ENCODE assay signal across 8 cellular contexts in genomic region chr22:23183107-23183698, GRCh38. TPM values are rescaled to one million over a fixed set of nuclear protein-coding genes. Genes with fewer than 3 reads are reported as not detected.
A peak's percentile ranks its signal among the peaks of the same experiment; 100 is the strongest.
DNase-seq lines count a peak whose midpoint lies in the region; ATAC-seq and TF ChIP-seq lines count a peak whose summit lies in the region.

No MANE protein-coding gene starts in this region.

- peak overlapping the region; percentile 91 for H3K4me3 Mint-ChIP-seq in stimulated activated naive CD8-positive, alpha-beta T cell treated with anti-CD3 and anti-CD28 coated beads, Interleukin-15, Interleukin-2, amounts not matched to agents 100 ng/mL and 50 ng/mL, for 24 hours
- peak overlapping the region; percentile 73 for H3K4me3 Mint-ChIP-seq in dendritic cell treated with granulocyte-macrophage colony-stimulating factor and Interleukin-4, amounts not matched to agents 40 ng/mL and 50 ng/mL, for 4 days

- H3K4me1 ChIP-seq in OCI-LY7 (ENCODE audit: insufficient read depth, low read length, poor library complexity, severe bottlenecking) (peaks cover 53% of the 10 kb centered on the region), right lobe of liver (peaks cover 0 to 68% (median 16%) of the 10 kb centered on the region in 4 donors)

- H3K36me3 Mint-ChIP-seq in stimulated activated naive CD8-positive, alpha-beta T cell treated with anti-CD3 and anti-CD28 coated beads, Interleukin-15, Interleukin-2, amounts not matched to agents 100 ng/mL and 50 ng/mL, for 24 hours (ENCODE audit: low read depth): peaks cover 28% of the 10 kb centered on the region
- H3K36me3 Mint-ChIP-seq in dendritic cell treated with granulocyte-macrophage colony-stimulating factor and Interleukin-4, amounts not matched to agents 40 ng/mL and 50 ng/mL, for 4 days (ENCODE audit: low read depth): peaks cover 23% of the 10 kb centered on the region

- H3K79me2 ChIP-seq in OCI-LY7 (ENCODE audit: insufficient read depth, low read depth, low read length): peaks cover 62% of the 10 kb centered on the region

- peaks cover 80% of the 10 kb centered on the region for H3K4me1 Mint-ChIP-seq in stimulated activated naive CD8-positive, alpha-beta T cell treated with anti-CD3 and anti-CD28 coated beads, Interleukin-15, Interleukin-2, amounts not matched to agents 100 ng/mL and 50 ng/mL, for 24 hours (ENCODE audit: low read depth)
- peaks cover 71% of the 10 kb centered on the region for H3K4me1 Mint-ChIP-seq in dendritic cell treated with granulocyte-macrophage colony-stimulating factor and Interleukin-4, amounts not matched to agents 40 ng/mL and 50 ng/mL, for 4 days (ENCODE audit: low read depth)

- H3K9me2 ChIP-seq in OCI-LY7 (ENCODE audit: insufficient read depth, low read length): no peaks in the 10 kb centered on the region

- intact Hi-C loops in OCI-LY7 (cut with micrococcal nuclease; ENCODE audit: unreplicated experiment) (loop anchor here (2.0 kb wide), 1 partner anchor 26 kb away; no protein-coding TSS in a partner anchor), right lobe of liver (cut with DNase I) (no loop called here)
- intact Hi-C loops in dendritic cell treated with granulocyte-macrophage colony-stimulating factor and Interleukin-4, amounts not matched to agents 40 ng/mL and 50 ng/mL, for 4 days (cut with micrococcal nuclease): loop anchor here (5.0 kb wide), 1 partner anchor 39 kb away; no protein-coding TSS in a partner anchor

- H3K9me3 Mint-ChIP-seq in stimulated activated naive CD8-positive, alpha-beta T cell treated with anti-CD3 and anti-CD28 coated beads, Interleukin-15, Interleukin-2, amounts not matched to agents 100 ng/mL and 50 ng/mL, for 24 hours: no peaks in the 10 kb centered on the region
- no peaks in the 10 kb centered on the region for H3K9me3 Mint-ChIP-seq in dendritic cell treated with granulocyte-macrophage colony-stimulating factor and Interleukin-4, amounts not matched to agents 40 ng/mL and 50 ng/mL, for 4 days

- no TSS peak for BruUV-seq in OCI-LY7 (replicated peaks; lab: Mats Ljungman, UMichigan)

- H3K27ac ChIP-seq in OCI-LY7 (ENCODE audit: low read depth, low read length, poor library complexity, severe bottlenecking) (peak overlapping the region; percentile 27), right lobe of liver (peak overlapping the region in 1 of 3 donors; percentile 31), temporal lobe (ENCODE audit: low read depth, low read length) (peak overlapping the region; percentile 73)

- no peak for TF ChIP-seq POLR2A in right lobe of liver (IDR thresholded peaks at IDR 0.05)

- H2AFZ ChIP-seq in OCI-LY7 (ENCODE audit: low read length): no peak overlapping the region

- no peak for DNase-seq in stimulated activated naive CD8-positive, alpha-beta T cell treated with anti-CD3 and anti-CD28 coated beads, Interleukin-15, Interleukin-2, amounts not matched to agents 100 U/mL and 50 U/mL, for 24 hours
- DNase-seq in OCI-LY7 (ENCODE audit: low spot score) (peak; percentile 43), right lobe of liver (peak in 1 of 3 donors; percentile 68)

- 11% methylated on average over 11 of the region's 11 CpGs for WGBS in right lobe of liver (ENCODE audit: insufficient coverage, low coverage, low lambda C conversion rate, missing lambda C conversion rate)

- H3K4me2 ChIP-seq in OCI-LY7 (ENCODE audit: low read length): peak overlapping the region; percentile 92

- H3K9me3 ChIP-seq in OCI-LY7 (ENCODE audit: low read length) (no peaks in the 10 kb centered on the region), right lobe of liver (no peaks in the 10 kb centered on the region)

- H3K27me3 Mint-ChIP-seq in stimulated activated naive CD8-positive, alpha-beta T cell treated with anti-CD3 and anti-CD28 coated beads, Interleukin-15, Interleukin-2, amounts not matched to agents 100 ng/mL and 50 ng/mL, for 24 hours: no peaks in the 10 kb centered on the region
- H3K27me3 Mint-ChIP-seq in dendritic cell treated with granulocyte-macrophage colony-stimulating factor and Interleukin-4, amounts not matched to agents 40 ng/mL and 50 ng/mL, for 4 days: peaks cover 20% of the 10 kb centered on the region

- H3K27me3 ChIP-seq in right lobe of liver: no peaks in the 10 kb centered on the region

- H3K27ac Mint-ChIP-seq in stimulated activated naive CD8-positive, alpha-beta T cell treated with anti-CD3 and anti-CD28 coated beads, Interleukin-15, Interleukin-2, amounts not matched to agents 100 ng/mL and 50 ng/mL, for 24 hours: peak overlapping the region; percentile 92
- no peak overlapping the region for H3K27ac Mint-ChIP-seq in dendritic cell treated with granulocyte-macrophage colony-stimulating factor and Interleukin-4, amounts not matched to agents 40 ng/mL and 50 ng/mL, for 4 days

- H3K36me3 ChIP-seq in OCI-LY7 (ENCODE audit: insufficient read depth, low read length): peaks cover 46% of the 10 kb centered on the region
- H3K36me3 ChIP-seq in right lobe of liver: no peaks in the 10 kb centered on the region

- CTCF ChIA-PET in OCI-LY7 (lab: Charles Lee; ENCODE audit: unreplicated experiment): interaction anchor here (0.6 kb wide), 1 partner anchor 37 kb away, joined by 6 read pairs; no protein-coding TSS in a partner anchor

- TF ChIP-seq CTCF in OCI-LY7 (conservative IDR thresholded peaks at IDR 0.05; ENCODE audit: low read length) (no peak), right lobe of liver (IDR thresholded peaks at IDR 0.05) (no peak)

- peaks cover 26% of the 10 kb centered on the region for H4K20me1 ChIP-seq in OCI-LY7 (ENCODE audit: insufficient read depth, low read length)

- ATAC-seq in stimulated activated naive CD8-positive, alpha-beta T cell treated with anti-CD3 and anti-CD28 coated beads, Interleukin-15, Interleukin-2, amounts not matched to agents 100 U/mL and 50 U/mL, for 24 hours: no peak
- ATAC-seq in right lobe of liver (peak in 2 of 4 donors; percentile 2 to 3), GM21619 (IDR thresholded peaks at IDR 0.05; ENCODE audit: unreplicated experiment) (no peak), HG03439 (IDR thresholded peaks at IDR 0.05; ENCODE audit: unreplicated experiment) (no peak)

- H3K4me3 ChIP-seq in OCI-LY7 (ENCODE audit: low read depth, low read length, poor library complexity, severe bottlenecking) (peak overlapping the region; percentile 71), right lobe of liver (peak overlapping the region; percentile 49 to 75 (median 65))

- POLR2A ChIA-PET in OCI-LY7 (lab: Charles Lee): interaction anchor here (0.7 to 1.8 kb wide), 4 partner anchors 23 to 95 kb away, joined by 3 to 5 read pairs (median 4); no protein-coding TSS in a partner anchor

RNA-seq across cellular contexts. Expression of gene BCR, which starts 2.9 kb away (rescaled TPM):
- 46.5 and 51.3 TPM in 2 replicates for total RNA-seq in OCI-LY7 (2014; rRNA removed; shearing (Covaris generic))
- total RNA-seq in OCI-LY7 (2022) (38.7 and 42.2 TPM in 2 replicates), right lobe of liver (10 to 100 TPM; 22.7 to 28.8 (median 24.3) TPM), temporal lobe (52.6 TPM)

RNA-seq across cellular contexts. Expression of gene RAB36, which starts 37.9 kb away (rescaled TPM):
- total RNA-seq in OCI-LY7 (2014; rRNA removed; shearing (Covaris generic)): 0.15 and 0.41 TPM in 2 replicates
- total RNA-seq in OCI-LY7 (2022): 2.5 and 3.0 TPM in 2 replicates
- total RNA-seq in right lobe of liver: under 1 TPM; 0.07 to 0.65 (median 0.19) TPM
- 4.9 TPM for total RNA-seq in temporal lobe

RNA-seq across cellular contexts. Expression of gene RSPH14, which starts 41.4 kb away (rescaled TPM):
- total RNA-seq in OCI-LY7 (2014; rRNA removed; shearing (Covaris generic)): 0.98 and 3.0 TPM in 2 replicates
- 6.1 and 7.9 TPM in 2 replicates for total RNA-seq in OCI-LY7 (2022)
- total RNA-seq in right lobe of liver: not detected
- total RNA-seq in temporal lobe: 2.7 TPM

Comparison
In these comparisons a context has a peak if more than half of its experiments do, and no peak if none do; other contexts are left out.
1. intact Hi-C loops: an anchor here in OCI-LY7 (2.0 kb wide) and dendritic cell treated with granulocyte-macrophage colony-stimulating factor and Interleukin-4, amounts not matched to agents 40 ng/mL and 50 ng/mL, for 4 days (5.0 kb wide); none called in right lobe of liver.